In genomic region chr10:124550305-124551034, GRCh38 we compare ENCODE assay signal across 1 cellular context.
TF ChIP-seq lines count a peak whose summit lies in the region.

No MANE protein-coding gene starts in this region.

TF ChIP-seq in H1, 55 proteins besides CTCF, POLR2A, EP300 and RAD21 (continued from another document):
- TF ChIP-seq CHD7 (IDR thresholded peaks at IDR 0.05; ENCODE audit: insufficient replicate concordance, low read length), result no peak
- no peak for TF ChIP-seq SIRT6 (IDR thresholded peaks at IDR 0.05; ENCODE audit: low read length)
- no peak for TF ChIP-seq GTF2F1 (IDR thresholded peaks at IDR 0.05; ENCODE audit: borderline replicate concordance, low read depth, low read length)
- TF ChIP-seq POU5F1 (IDR thresholded peaks at IDR 0.05; ENCODE audit: low read depth, low read length), result no peak
- no peak for TF ChIP-seq MAX (IDR thresholded peaks at IDR 0.05)
- no peak for TF ChIP-seq CBX5 (IDR thresholded peaks at IDR 0.05; ENCODE audit: low read depth, low read length)
- TF ChIP-seq SP2 (IDR thresholded peaks at IDR 0.05; ENCODE audit: low read length), result no peak
- TF ChIP-seq SP4 (IDR thresholded peaks at IDR 0.05; ENCODE audit: low read length), result no peak
- TF ChIP-seq HDAC6 (IDR thresholded peaks at IDR 0.05; ENCODE audit: low read depth, low read length), result no peak
- TF ChIP-seq ATF2 (IDR thresholded peaks at IDR 0.05; ENCODE audit: low read length), result no peak
- TF ChIP-seq BACH1 (IDR thresholded peaks at IDR 0.05; ENCODE audit: low read length), result no peak
- no peak for TF ChIP-seq SIX5 (IDR thresholded peaks at IDR 0.05; ENCODE audit: low read depth, low read length)
- no peak for TF ChIP-seq GABPA (IDR thresholded peaks at IDR 0.05; ENCODE audit: borderline replicate concordance, insufficient read depth, low read length)
